Comparison of ENCODE assay signal across 15 cellular contexts in the genomic region with DNA sequence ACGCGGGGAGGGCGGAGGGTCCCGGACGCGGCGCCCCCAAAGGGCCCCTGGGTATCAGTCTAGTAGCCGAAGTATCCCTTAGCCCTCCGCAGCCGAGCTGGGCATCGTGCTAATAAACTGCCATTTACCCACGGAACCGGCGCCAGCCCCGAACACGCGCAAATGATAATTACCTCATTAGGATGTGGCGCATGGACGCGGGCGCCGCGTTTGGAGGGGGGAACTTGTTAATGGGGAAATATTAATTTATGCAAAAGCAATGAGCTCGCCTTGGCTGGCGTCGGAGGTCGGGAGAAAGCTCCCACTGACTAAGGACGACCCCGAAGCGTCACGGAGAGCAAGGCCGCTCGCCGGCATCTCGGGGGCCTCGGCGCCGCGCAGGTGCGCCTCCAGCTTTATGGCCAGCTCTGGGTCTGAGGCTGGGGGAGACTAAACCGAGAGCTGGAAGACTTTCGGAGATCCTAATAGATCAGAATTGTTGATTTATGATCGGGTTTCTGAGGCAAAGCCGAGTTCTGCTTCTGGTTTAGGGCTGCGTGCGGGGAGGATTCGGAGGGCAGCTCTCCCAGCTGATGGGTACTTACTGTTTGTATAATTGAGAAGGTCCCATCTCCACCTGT. TPM values are rescaled to one million over a fixed set of nuclear protein-coding genes. Genes with fewer than 3 reads are reported as not detected.
DNase-seq lines count a peak whose midpoint lies in the region; ATAC-seq, FAIRE-seq and TF ChIP-seq lines count a peak whose summit lies in the region.
"Had no signal": no experiment of that assay in that cellular context is flagged by ENCODE, and none has a peak within 500 bp of the region (broad histone marks: within the 10 kb centered on the region; RNA-seq: fewer than 3 reads in every experiment).

No MANE protein-coding gene starts in this region.

- no peak for TF ChIP-seq POLR2A in GM12891 (IDR thresholded peaks at IDR 0.05; ENCODE audit: low read depth, low read length)

- DNase-seq in AG10803 (ENCODE audit: low read depth) (no peak), H9 (peak; percentile 31), neuronal stem cell (ENCODE audit: low spot score) (no peak), globus pallidus (ENCODE audit: low spot score) (no peak), GM12891 (ENCODE audit: insufficient read length, low spot score) (no peak)
- DNase-seq: foreskin melanocyte had no signal

- H2BK20ac ChIP-seq in H9 (ENCODE audit: low read depth, low read length, poor library complexity, severe bottlenecking): no peak overlapping the region

- peak overlapping the region; percentile 43; the same call in 1 of the 2 replicates for H3K4me3 ChIP-seq in AG10803 (ENCODE audit: low read length)
- H3K4me3 ChIP-seq in endocrine pancreas (ENCODE audit: control insufficient read depth, insufficient read depth, low read length): peak overlapping the region; percentile 60
- H3K4me3 ChIP-seq in neuronal stem cell (ENCODE audit: low read length in 2 of 2): peak overlapping the region in 1 of 2 donors; percentile 87

- H3K4me3 Mint-ChIP-seq in H9: peak overlapping the region; percentile 3 to 71

- H3K27me3 ChIP-seq in H9 (ENCODE audit: insufficient read depth, low read length): peaks cover 96% of the 10 kb centered on the region
- peaks cover 31% of the 10 kb centered on the region for H3K27me3 ChIP-seq in endocrine pancreas (ENCODE audit: control insufficient read depth, insufficient read depth, low read length)
- H3K27me3 ChIP-seq in neuronal stem cell (ENCODE audit: control insufficient read depth in 3 of 3, insufficient read depth in 3 of 3, low read depth in 1 of 3, low read length in 3 of 3): peaks cover 23 to 99% (median 62%) of the 10 kb centered on the region in 3 experiments

- peaks cover 100% of the 10 kb centered on the region for H3K27me3 Mint-ChIP-seq in H9 (ENCODE audit: low read depth)

- peaks cover 6 to 9% of the 10 kb centered on the region in 2 experiments; a peak in 4 of 5 replicates for H3K9me3 Mint-ChIP-seq in H9

- no peak for ATAC-seq in HG02610 (IDR thresholded peaks at IDR 0.05; ENCODE audit: unreplicated experiment)
- no peak for ATAC-seq in HG02759 (IDR thresholded peaks at IDR 0.05; ENCODE audit: unreplicated experiment)

- no peak overlapping the region for H3K23ac ChIP-seq in H9 (ENCODE audit: insufficient read length, low read depth, low read length)
- no peak overlapping the region for H3K23ac ChIP-seq in neuronal stem cell (ENCODE audit: low read depth, low read length, poor library complexity)

- H3K36me3 Mint-ChIP-seq in H9 (ENCODE audit: insufficient read depth in 1 of 3, low read depth in 3 of 3): no peaks in the 10 kb centered on the region; a peak in 2 of 7 replicates

- H3K36me3 ChIP-seq in endocrine pancreas (ENCODE audit: control insufficient read depth, insufficient read depth, low read length) (no peaks in the 10 kb centered on the region), neuronal stem cell (replicated peaks in 1 of 2; ENCODE audit: control insufficient read depth in 2 of 2, insufficient read depth in 2 of 2, low read length in 2 of 2) (no peaks in the 10 kb centered on the region)

- H2AFZ ChIP-seq in H9 (ENCODE audit: low read length) (no peak overlapping the region), neuronal stem cell (ENCODE audit: low read length) (peak overlapping the region; percentile 43)

- H2BK12ac ChIP-seq in H9 (ENCODE audit: insufficient read length, low read depth, low read length) (no peak overlapping the region), neuronal stem cell (ENCODE audit: low read length) (no peak overlapping the region)

- H3K56ac ChIP-seq in H9 (ENCODE audit: insufficient read length, low read depth, low read length): no peak overlapping the region

- no peaks in the 10 kb centered on the region for H4K20me1 ChIP-seq in H9 (ENCODE audit: control insufficient read depth, insufficient read depth, insufficient read length)

- FAIRE-seq in GM12891 (lab: Jason Lieb, UNC): no peak

- H3K9me3 ChIP-seq in H9 (ENCODE audit: control insufficient read depth, low read depth, low read length) (no peaks in the 10 kb centered on the region), endocrine pancreas (ENCODE audit: control insufficient read depth, low read length) (no peaks in the 10 kb centered on the region), neuronal stem cell (replicated peaks in 1 of 2; ENCODE audit: control insufficient read depth in 2 of 2, insufficient read depth in 1 of 2, low read depth in 1 of 2, low read length in 2 of 2) (peaks cover 0 to 3% of the 10 kb centered on the region in 2 donors)

- H4K5ac ChIP-seq in H9 (ENCODE audit: insufficient read length, low read depth, low read length): no peak overlapping the region

- peaks cover 58 to 85% of the 10 kb centered on the region in 2 experiments for H3K4me1 Mint-ChIP-seq in H9

- H4K8ac ChIP-seq in H9 (replicated peaks; ENCODE audit: insufficient read length, low read depth, low read length) (no peak overlapping the region), neuronal stem cell (ENCODE audit: low read depth, low read length) (no peak overlapping the region)

- H3T11ph ChIP-seq in H9 (ENCODE audit: low read length): no peak overlapping the region

- no peaks in the 10 kb centered on the region for H3K79me2 ChIP-seq in H9 (ENCODE audit: insufficient read depth, low read length)

- H3K27ac ChIP-seq in H9 (ENCODE audit: insufficient read length, low read depth, low read length): no peak overlapping the region
- H3K27ac ChIP-seq in neuronal stem cell (replicated peaks; ENCODE audit: low read length): peak overlapping the region; percentile 74
- H3K27ac ChIP-seq: RWPE1, VCaP had no signal

- H3K4me2 ChIP-seq in H9 (ENCODE audit: insufficient read depth, insufficient read length, low read length) (peak overlapping the region; percentile 51), neuronal stem cell (ENCODE audit: insufficient read depth, low read length, poor library complexity, severe bottlenecking) (peak overlapping the region; percentile 86)

- TF ChIP-seq CTCF in AG10803 (conservative IDR thresholded peaks at IDR 0.05; ENCODE audit: low read length) (no peak), H9 (conservative IDR thresholded peaks at IDR 0.05) (no peak)

- no CpG with 5 or more reads among the region's 47 CpGs for WGBS in H9 (ENCODE audit: extremely low coverage, insufficient read length, low lambda C conversion rate)
- no CpG with 5 or more reads among the region's 47 CpGs for WGBS in neuronal stem cell (ENCODE audit: extremely low coverage in 2 of 2, insufficient read length in 2 of 2, insufficient replicate concordance in 1 of 2), 2 donors

- H2BK15ac ChIP-seq in H9 (ENCODE audit: low read depth, low read length) (no peak overlapping the region), neuronal stem cell (ENCODE audit: low read length) (peak overlapping the region; percentile 15)

- no peak overlapping the region for H2BK120ac ChIP-seq in H9 (ENCODE audit: low read depth, low read length, poor library complexity, severe bottlenecking)
- no peak overlapping the region for H2BK120ac ChIP-seq in neuronal stem cell (ENCODE audit: low read depth, low read length)

- H3K27ac Mint-ChIP-seq in H9: no peak overlapping the region
- H3K27ac Mint-ChIP-seq: activated T-helper 2 cell treated with anti-CD3 and anti-CD28 coated beads, Interferon-gamma antibody, Interleukin-2, Interleukin-4, amounts not matched to agents 10 μg/mL and 5 μg/mL and 100 μg/mL, durations not matched to agents 14 hours and 24 hours and 36 hours had no signal

- H3K4ac ChIP-seq in H9 (ENCODE audit: low read depth, low read length) (no peak overlapping the region), neuronal stem cell (ENCODE audit: low read length) (no peak overlapping the region)

- no peaks in the 10 kb centered on the region; the same call in 1 of the 2 replicates for H3K4me1 ChIP-seq in H9 (ENCODE audit: insufficient read depth, low read length)
- H3K4me1 ChIP-seq in endocrine pancreas (ENCODE audit: control insufficient read depth, insufficient read depth, low read length): no peaks in the 10 kb centered on the region
- peaks cover 12 to 37% of the 10 kb centered on the region in 2 donors for H3K4me1 ChIP-seq in neuronal stem cell (ENCODE audit: control insufficient read depth in 2 of 2, insufficient read depth in 1 of 2, low read depth in 1 of 2, low read length in 2 of 2)

- H3K23me2 ChIP-seq in H9 (ENCODE audit: insufficient read length, low read depth, low read length, poor library complexity, severe bottlenecking): peaks cover 16% of the 10 kb centered on the region

- H2BK5ac ChIP-seq in H9 (ENCODE audit: insufficient read length, low read length) (no peak overlapping the region), neuronal stem cell (ENCODE audit: low read length) (peak overlapping the region; percentile 92)

- H3K18ac ChIP-seq in H9 (ENCODE audit: insufficient read length, low read depth, low read length): no peak overlapping the region
- peak overlapping the region; percentile 71 for H3K18ac ChIP-seq in neuronal stem cell (ENCODE audit: low read length)

- H4K91ac ChIP-seq in H9 (ENCODE audit: insufficient read length, low read depth, low read length) (no peak overlapping the region), neuronal stem cell (ENCODE audit: low read depth, low read length, poor library complexity) (no peak overlapping the region)

- no peak overlapping the region for H3K9ac ChIP-seq in H9 (ENCODE audit: extremely low read depth, insufficient read length, low read length)
- no peak overlapping the region for H3K9ac ChIP-seq in endocrine pancreas (ENCODE audit: control insufficient read depth, insufficient read depth, low read length)
- no peak overlapping the region for H3K9ac ChIP-seq in neuronal stem cell (ENCODE audit: low read depth, low read length, poor library complexity)

- H3K79me1 ChIP-seq in H9 (ENCODE audit: insufficient read depth, low read depth, low read length, poor library complexity, severe bottlenecking): no peaks in the 10 kb centered on the region
- H3K79me1 ChIP-seq in neuronal stem cell (ENCODE audit: low read depth, low read length): no peaks in the 10 kb centered on the region

- H2AK5ac ChIP-seq in H9 (ENCODE audit: insufficient read length, low read length): no peak overlapping the region
- no peak overlapping the region for H2AK5ac ChIP-seq in neuronal stem cell (ENCODE audit: low read depth, low read length)

- H3K14ac ChIP-seq in H9 (ENCODE audit: insufficient read depth, low read length) (no peak overlapping the region), neuronal stem cell (ENCODE audit: low read length) (no peak overlapping the region)

TF ChIP-seq in GM12891, 5 proteins besides CTCF, POLR2A, EP300 and RAD21:
- TF ChIP-seq SPI1 (IDR thresholded peaks at IDR 0.05; ENCODE audit: low read depth, low read length) (no peak), POU2F2 (IDR thresholded peaks at IDR 0.05; ENCODE audit: low read depth, low read length) (no peak), PAX5 (IDR thresholded peaks at IDR 0.05; ENCODE audit: insufficient read depth, low read length, severe bottlenecking) (no peak), POLR2AphosphoS5 (IDR thresholded peaks at IDR 0.05; ENCODE audit: low read depth, low read length) (no peak), TAF1 (IDR thresholded peaks at IDR 0.05; ENCODE audit: low read depth, low read length) (no peak)

RNA-seq across cellular contexts. Expression of gene FEZF2, which starts 0.5 kb away (rescaled TPM):
- total RNA-seq in H9 (2021): 0.11 TPM in 1 of 2 replicates, not detected in the other
- polyA plus RNA-seq in neuronal stem cell (2013, experiment 1 of 2): 28.9 TPM
- 28.1 TPM for polyA plus RNA-seq in neuronal stem cell (2013, experiment 2 of 2)
- not detected for polyA plus RNA-seq in GM12891 (2012; ENCODE audit: low read depth, missing spikeins)
- total RNA-seq: activated T-helper 2 cell treated with anti-CD3 and anti-CD28 coated beads, Interferon-gamma antibody, Interleukin-2, Interleukin-4, amounts not matched to agents 10 μg/mL and 5 μg/mL and 100 μg/mL, durations not matched to agents 14 hours and 24 hours and 36 hours; LHCN-M2; lung microvascular endothelial cell; renal cortical epithelial cell had no signal
